ENCODE assay signal across 24 cellular contexts in genomic region chr2:239155806-239156480, GRCh38.
DNase-seq lines count a peak whose midpoint lies in the region; ATAC-seq and TF ChIP-seq lines count a peak whose summit lies in the region.
"Had no signal": no experiment of that assay in that cellular context is flagged by ENCODE, and none has a peak within 500 bp of the region (broad histone marks: within the 10 kb centered on the region; RNA-seq: fewer than 3 reads in every experiment).

No MANE protein-coding gene starts in this region.

- peaks cover 16% of the 10 kb centered on the region for H3K9me3 Mint-ChIP-seq in central memory CD8-positive, alpha-beta T cell
- H3K9me3 Mint-ChIP-seq: nephron had no signal

- no peak overlapping the region for H3K4me3 Mint-ChIP-seq in central memory CD8-positive, alpha-beta T cell
- H3K4me3 Mint-ChIP-seq: activated CD4-positive, alpha-beta memory T cell treated with anti-CD3 and anti-CD28 coated beads, Interleukin-2, amount 10 ng/mL, durations not matched to agents 7 days and 5 days; B cell; nephron; stimulated activated naive CD8-positive, alpha-beta T cell treated with anti-CD3 and anti-CD28 coated beads, Interleukin-15, amount 100 ng/mL, for 72 hours had no signal

- 94% methylated on average over 8 of the region's 12 CpGs for WGBS in right lobe of liver (ENCODE audit: insufficient coverage, low coverage, low lambda C conversion rate, missing lambda C conversion rate)
- WGBS in suprapubic skin, result 96% methylated on average over 11 of the region's 12 CpGs

- peak overlapping the region; percentile 61 for H3K27ac Mint-ChIP-seq in central memory CD8-positive, alpha-beta T cell (ENCODE audit: low read depth)
- H3K27ac Mint-ChIP-seq: activated CD4-positive, alpha-beta memory T cell treated with anti-CD3 and anti-CD28 coated beads, Interleukin-2, amount 10 ng/mL, durations not matched to agents 7 days and 5 days; B cell; nephron had no signal

- H3K27me3 Mint-ChIP-seq in central memory CD8-positive, alpha-beta T cell, result no peaks in the 10 kb centered on the region
- H3K27me3 Mint-ChIP-seq: activated CD4-positive, alpha-beta memory T cell treated with anti-CD3 and anti-CD28 coated beads, Interleukin-2, amount 10 ng/mL, durations not matched to agents 7 days and 5 days; B cell; stimulated activated naive CD8-positive, alpha-beta T cell treated with anti-CD3 and anti-CD28 coated beads, Interleukin-15, amount 100 ng/mL, for 72 hours had no signal

- no peak for ATAC-seq in central memory CD8-positive, alpha-beta T cell (replicated peaks; ENCODE audit: extremely low read depth, poor library complexity, severe bottlenecking)
- ATAC-seq in right lobe of liver (no peak), HG02852 (IDR thresholded peaks at IDR 0.05; ENCODE audit: unreplicated experiment) (no peak)
- ATAC-seq: stimulated activated naive CD8-positive, alpha-beta T cell treated with anti-CD3 and anti-CD28 coated beads, Interleukin-15, amount 100 ng/mL, for 72 hours had no signal

- H3K4me3 ChIP-seq in right lobe of liver, result no peak overlapping the region
- no peak overlapping the region for H3K4me3 ChIP-seq in suprapubic skin
- H3K4me3 ChIP-seq: breast epithelium, Peyer's patch, prostate gland, smooth muscle cell had no signal

- H3K27me3 ChIP-seq in right lobe of liver, result no peaks in the 10 kb centered on the region
- no peaks in the 10 kb centered on the region for H3K27me3 ChIP-seq in suprapubic skin
- H3K27me3 ChIP-seq: breast epithelium, Peyer's patch had no signal

- peaks cover 29% of the 10 kb centered on the region for H3K36me3 Mint-ChIP-seq in central memory CD8-positive, alpha-beta T cell (ENCODE audit: insufficient read depth)

- H3K4me1 ChIP-seq in right lobe of liver (no peaks in the 10 kb centered on the region), suprapubic skin (peaks cover 13% of the 10 kb centered on the region)
- H3K4me1 ChIP-seq: breast epithelium, prostate gland had no signal

- H3K9me3 ChIP-seq in right lobe of liver (no peaks in the 10 kb centered on the region), suprapubic skin (no peaks in the 10 kb centered on the region)
- H3K9me3 ChIP-seq: breast epithelium, Peyer's patch, prostate gland had no signal

- no peak for TF ChIP-seq EP300 in suprapubic skin (IDR thresholded peaks at IDR 0.05)

- H3K4me1 Mint-ChIP-seq in central memory CD8-positive, alpha-beta T cell, result peaks cover 15% of the 10 kb centered on the region
- H3K4me1 Mint-ChIP-seq: nephron had no signal

- TF ChIP-seq CTCF in right lobe of liver (IDR thresholded peaks at IDR 0.05), result no peak
- TF ChIP-seq CTCF in suprapubic skin (IDR thresholded peaks at IDR 0.05), result no peak

- peak; percentile 3 for DNase-seq in activated CD8-positive, alpha-beta memory T cell treated with anti-CD3 and anti-CD28 coated beads, Interleukin-2, amount 50 U/mL, for 4 hours
- DNase-seq in activated CD8-positive, alpha-beta memory T cell treated with anti-CD3 and anti-CD28 coated beads, Interleukin-2, amount 50 U/mL, for 48 hours, result no peak
- no peak for DNase-seq in central memory CD8-positive, alpha-beta T cell (ENCODE audit: low spot score in 2 of 2)
- DNase-seq in right lobe of liver (peak; percentile 5 to 28 (median 28)), suprapubic skin (ENCODE audit: low spot score in 2 of 2) (peak; percentile 29 to 37), NCI-H2107 treated with DMSO at 0.1 percent for 48 hours (lab: John Stamatoyannopoulos, UW; ENCODE audit: unreplicated experiment) (no peak), UCSD-AML1 (lab: John Stamatoyannopoulos, UW; ENCODE audit: unreplicated experiment) (no peak)
- DNase-seq: activated CD4-positive, alpha-beta memory T cell treated with anti-CD3 and anti-CD28 coated beads, Interleukin-2, amount 10 ng/mL, durations not matched to agents 7 days and 5 days; activated T-cell treated with anti-CD3 and anti-CD28 coated beads, Interleukin-2, amount 50 U/mL, for 48 hours; Calu3; NCI-H1092; NCI-H1930; NCI-H446; stimulated activated CD4-positive, alpha-beta T cell treated with anti-CD3 and anti-CD28 coated beads, Interleukin-4, amount 100 ng/mL, for 24 hours; T-helper 2 cell; WERI-Rb-1 had no signal

- H3K36me3 ChIP-seq in right lobe of liver, result peaks cover 0 to 13% (median 3%) of the 10 kb centered on the region in 4 donors
- peaks cover 63% of the 10 kb centered on the region for H3K36me3 ChIP-seq in suprapubic skin
- H3K36me3 ChIP-seq: breast epithelium, WERI-Rb-1 had no signal

- no peak overlapping the region for H3K27ac ChIP-seq in right lobe of liver
- peak overlapping the region; percentile 6 for H3K27ac ChIP-seq in suprapubic skin
- H3K27ac ChIP-seq: breast epithelium, Peyer's patch, prostate gland, WERI-Rb-1 had no signal

- no peak for TF ChIP-seq POLR2A in right lobe of liver (IDR thresholded peaks at IDR 0.05)
- no peak for TF ChIP-seq POLR2A in suprapubic skin (IDR thresholded peaks at IDR 0.05)

- intact Hi-C loops in right lobe of liver (cut with DNase I), result no loop called here

Comparison
In these comparisons a context has a peak if more than half of its experiments do, and no peak if none do; other contexts are left out.
1. DNase-seq: peak in activated CD8-positive, alpha-beta memory T cell treated with anti-CD3 and anti-CD28 coated beads, Interleukin-2, amount 50 U/mL, for 4 hours (single experiment), right lobe of liver (3 of 3) and suprapubic skin (2 of 2); none in activated CD8-positive, alpha-beta memory T cell treated with anti-CD3 and anti-CD28 coated beads, Interleukin-2, amount 50 U/mL, for 48 hours (single experiment), central memory CD8-positive, alpha-beta T cell (0 of 2), NCI-H2107 treated with DMSO at 0.1 percent for 48 hours (single experiment) and UCSD-AML1 (single experiment).